ENCODE assay signal across 9 cellular contexts in the genomic region with DNA sequence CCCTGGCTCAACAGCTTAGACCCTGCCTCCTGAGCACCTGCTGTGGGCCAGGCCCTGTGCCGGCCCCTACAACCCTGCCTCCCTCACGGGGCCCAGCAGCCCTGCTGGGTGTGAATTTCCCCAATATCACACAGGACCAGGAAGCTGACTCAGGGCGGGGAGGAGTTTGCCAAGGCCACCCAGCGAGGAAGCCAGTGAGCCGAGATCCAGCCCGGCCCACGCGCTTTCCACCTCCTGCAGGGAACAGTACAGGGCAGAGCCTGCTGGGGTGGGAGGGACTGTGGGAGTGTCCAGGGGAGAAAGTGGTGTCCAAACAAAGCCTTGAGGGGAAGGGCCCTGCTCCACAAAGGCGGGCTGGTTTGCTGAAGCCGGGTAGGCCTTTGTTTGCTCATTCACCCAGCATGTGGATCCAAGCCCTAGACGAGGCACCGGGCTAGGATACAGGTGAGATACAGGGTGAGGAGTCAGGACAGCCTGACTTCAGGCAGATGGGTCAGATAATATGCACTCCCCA. TPM values are rescaled to one million over a fixed set of nuclear protein-coding genes. Genes with fewer than 3 reads are reported as not detected.
A peak's percentile ranks its signal among the peaks of the same experiment; 100 is the strongest.
DNase-seq lines count a peak whose midpoint lies in the region; ATAC-seq, FAIRE-seq and TF ChIP-seq lines count a peak whose summit lies in the region.
"Had no signal": no experiment of that assay in that cellular context is flagged by ENCODE, and none has a peak within 500 bp of the region (broad histone marks: within the 10 kb centered on the region; RNA-seq: fewer than 3 reads in every experiment).

No MANE protein-coding gene starts in this region.

- no peaks in the 10 kb centered on the region for H3K79me2 ChIP-seq in K562 (ENCODE audit: control insufficient read depth, insufficient read depth, low read length)

- H3K4me2 ChIP-seq in K562 (ENCODE audit: insufficient read depth, low read length) = peak overlapping the region; percentile 21; the same call in 1 of the 2 replicates

- H3K27ac Mint-ChIP-seq in stimulated activated effector memory CD8-positive, alpha-beta T cell treated with anti-CD3 and anti-CD28 coated beads, Interleukin-12 subunit alpha, Interleukin-12 subunit beta, amount 100 ng/mL, for 72 hours = no peak overlapping the region

- H3K4me1 Mint-ChIP-seq in stimulated activated effector memory CD8-positive, alpha-beta T cell treated with anti-CD3 and anti-CD28 coated beads, Interleukin-12 subunit alpha, Interleukin-12 subunit beta, amount 100 ng/mL, for 72 hours = no peaks in the 10 kb centered on the region

- peak; percentile 98 for FAIRE-seq in K562 (lab: Jason Lieb, UNC)

- ATAC-seq in K562 = peak; percentile 92
- ATAC-seq in stimulated activated effector memory CD8-positive, alpha-beta T cell treated with anti-CD3 and anti-CD28 coated beads, Interleukin-12 subunit alpha, Interleukin-12 subunit beta, amount 100 ng/mL, for 72 hours = no peak
- no peak for ATAC-seq in HG02884 (IDR thresholded peaks at IDR 0.05; ENCODE audit: unreplicated experiment)

- H4K20me1 ChIP-seq in K562 (replicated peaks; ENCODE audit: control insufficient read depth, insufficient read depth, low read length) = no peaks in the 10 kb centered on the region

- in situ Hi-C loops in K562 (cut with MboI) = no loop called here

- TF ChIP-seq RAD21 in K562 (CRISPR knock-in tag; conservative IDR thresholded peaks at IDR 0.05 in 1 of 2, IDR thresholded peaks at IDR 0.05 in 1 of 2) = no peak

- H3K9ac ChIP-seq in K562 (ENCODE audit: insufficient read depth in 1 of 2, low read depth in 2 of 2, low read length in 2 of 2) (peak overlapping the region; percentile 56 to 91), iPS-20b (ENCODE audit: low read depth, low read length) (peak overlapping the region; percentile 56; the same call in 1 of the 2 replicates)

- H3K9me3 ChIP-seq in MG63 (no peaks in the 10 kb centered on the region), K562 (replicated peaks; ENCODE audit: control insufficient read depth, insufficient read depth, low read depth, low read length) (no peaks in the 10 kb centered on the region), iPS-20b (ENCODE audit: insufficient read depth, low read depth, low read length) (no peaks in the 10 kb centered on the region)

- no peaks in the 10 kb centered on the region for H3K9me3 Mint-ChIP-seq in stimulated activated effector memory CD8-positive, alpha-beta T cell treated with anti-CD3 and anti-CD28 coated beads, Interleukin-12 subunit alpha, Interleukin-12 subunit beta, amount 100 ng/mL, for 72 hours
- H3K9me3 Mint-ChIP-seq: naive B cell had no signal

- 6% methylated on average over 9 of the region's 12 CpGs for WGBS in K562 (ENCODE audit: insufficient coverage, low coverage, missing lambda C conversion rate)

- H3K36me3 Mint-ChIP-seq in stimulated activated effector memory CD8-positive, alpha-beta T cell treated with anti-CD3 and anti-CD28 coated beads, Interleukin-12 subunit alpha, Interleukin-12 subunit beta, amount 100 ng/mL, for 72 hours = no peaks in the 10 kb centered on the region
- H3K36me3 Mint-ChIP-seq: naive B cell had no signal

- no peaks in the 10 kb centered on the region for H3K9me1 ChIP-seq in K562 (ENCODE audit: control insufficient read depth, insufficient read depth, low read length)

- BruUV-seq in K562 (replicated peaks; lab: Mats Ljungman, UMichigan) = no TSS peak

- intact Hi-C loops in K562 (cut with micrococcal nuclease) = no loop called here

- H3K36me3 ChIP-seq in MG63 = no peaks in the 10 kb centered on the region
- H3K36me3 ChIP-seq in K562 (ENCODE audit: control insufficient read depth, insufficient read depth, low read length) = no peaks in the 10 kb centered on the region
- no peaks in the 10 kb centered on the region for H3K36me3 ChIP-seq in iPS-20b (ENCODE audit: insufficient read depth, low read depth, low read length)

- peak overlapping the region; percentile 83 for H2AFZ ChIP-seq in K562 (ENCODE audit: low read depth, low read length)

- POLR2A ChIA-PET in K562 (lab: Yijun Ruan, JAX) = interaction anchor here (0.5 to 1.2 kb wide), 3 partner anchors 24 to 71 kb away, joined by 3 to 4 read pairs (median 4); no protein-coding TSS in a partner anchor

- no peak for TF ChIP-seq CTCF in K562 (IDR thresholded peaks at IDR 0.05 in 2 of 3, conservative IDR thresholded peaks at IDR 0.05 in 1 of 3; ENCODE audit: insufficient read depth in 2 of 3, low read depth in 1 of 3, low read length in 3 of 3)

- peak; percentile 85 for DNase-seq in COLO668 (lab: John Stamatoyannopoulos, UW; ENCODE audit: unreplicated experiment)
- DNase-seq in MG63 = peak; percentile 99
- peak; percentile 83 to 94 (median 85) for DNase-seq in K562 (ENCODE audit: extremely low read depth in 1 of 4, low spot score in 3 of 4)
- DNase-seq in skeletal muscle cell (ENCODE audit: low read depth) = peak; percentile 87
- no peak for DNase-seq in stimulated activated effector memory CD8-positive, alpha-beta T cell treated with anti-CD3 and anti-CD28 coated beads, Interleukin-12 subunit alpha, Interleukin-12 subunit beta, amount 100 ng/mL, for 72 hours (ENCODE audit: low spot score in 2 of 2)
- DNase-seq in NCI-H187 (lab: John Stamatoyannopoulos, UW) = no peak
- DNase-seq: naive B cell had no signal

- CTCF ChIA-PET in K562 (lab: Yijun Ruan, JAX; ENCODE audit: low intra/inter-chr PET ratio) = no interaction called here

- no peak overlapping the region for H3K4me3 Mint-ChIP-seq in stimulated activated effector memory CD8-positive, alpha-beta T cell treated with anti-CD3 and anti-CD28 coated beads, Interleukin-12 subunit alpha, Interleukin-12 subunit beta, amount 100 ng/mL, for 72 hours

- H3K27ac ChIP-seq in K562 (ENCODE audit: extremely low read depth, low read depth, low read length) = peak overlapping the region; percentile 85
- H3K27ac ChIP-seq in iPS-20b (ENCODE audit: low read length) = no peak overlapping the region

- H3K4me3 ChIP-seq in MG63 (no peak overlapping the region), K562 (no peak overlapping the region), iPS-20b (ENCODE audit: low read length) (no peak overlapping the region), skeletal muscle cell (ENCODE audit: low read depth, low read length) (no peak overlapping the region)

- TF ChIP-seq EP300 in K562 (IDR thresholded peaks at IDR 0.05; ENCODE audit: low read length) = no peak

- peak; percentile 55 for TF ChIP-seq POLR2A in K562 (conservative IDR thresholded peaks at IDR 0.05)

- H3K4me1 ChIP-seq in K562 (replicated peaks in 1 of 2; ENCODE audit: control insufficient read depth in 2 of 2, insufficient read depth in 2 of 2, low read length in 2 of 2) (peaks cover 33 to 69% of the 10 kb centered on the region in 2 experiments), iPS-20b (ENCODE audit: insufficient read depth, low read length) (peaks cover 3% of the 10 kb centered on the region)

- no peaks in the 10 kb centered on the region for H3K27me3 ChIP-seq in MG63
- H3K27me3 ChIP-seq in K562 (ENCODE audit: control insufficient read depth in 2 of 2, insufficient read depth in 2 of 2, low read length in 2 of 2) = no peaks in the 10 kb centered on the region
- no peaks in the 10 kb centered on the region for H3K27me3 ChIP-seq in iPS-20b (ENCODE audit: insufficient read depth, low read length)

RNA-seq across cellular contexts. Expression of a gene that starts 26.8 kb away (rescaled TPM):
- 2,271 and 3,763 TPM in 2 replicates for total RNA-seq in MG63 (2014; rRNA removed; shearing (Covaris generic); ENCODE audit: low replicate concordance)
- total RNA-seq in K562 (2011; cell fraction: chromatin; rRNA removed; ENCODE audit: low replicate concordance) = 772 and 1,506 TPM in 2 replicates
- 1,570 and 1,591 TPM in 2 replicates for total RNA-seq in K562 (2011; cell fraction: nucleolus; rRNA removed)
- total RNA-seq in K562 (2011; cell fraction: nucleoplasm; rRNA removed) = 1,390 and 1,690 TPM in 2 replicates
- 2,245 and 2,417 TPM in 2 replicates for total RNA-seq in K562 (2014; rRNA removed)
- total RNA-seq in K562 (2014; rRNA removed; fragmentation: Illumina TruSeq; extraction: Trizol) = 1,384 and 1,624 TPM in 2 replicates
- 1,989 and 2,037 TPM in 2 replicates for total RNA-seq in K562 (2015; rRNA removed; fragmentation: Illumina TruSeq; extraction: Trizol)
- total RNA-seq in K562 (2021) = 1,960 and 1,995 TPM in 2 replicates
- 3,220 and 3,989 TPM in 2 replicates for polyA plus RNA-seq in K562 (2011; rRNA removed)
- 4,199 and 5,450 TPM in 2 replicates for polyA plus RNA-seq in K562 (2011; cell fraction: cytosol; rRNA removed)
- polyA plus RNA-seq in K562 (2011; cell fraction: nucleus; rRNA removed) = 2,091 and 2,598 TPM in 2 replicates
- polyA plus RNA-seq in K562 (2012) = 3,035 and 4,256 TPM in 2 replicates
- polyA plus RNA-seq in K562 (2014; fragmentation: Illumina TruSeq; extraction: Trizol) = 2,565 and 2,747 TPM in 2 replicates
- 1,000 to 10,000 TPM; 3,338 to 4,066 TPM for polyA plus RNA-seq in K562 (2014; fragmentation: Nextera tagmentation; extraction: Ambion mirVana)
- 2,749 and 3,057 TPM in 2 replicates for polyA plus RNA-seq in K562 (2014; rRNA removed)
- polyA minus RNA-seq in K562 (2011; rRNA and poly(A)+ RNA removed) = 1,664 and 1,688 TPM in 2 replicates
- 1,079 and 1,282 TPM in 2 replicates for polyA minus RNA-seq in K562 (2011; cell fraction: cytosol; rRNA and poly(A)+ RNA removed)
- 554 and 1,072 TPM in 2 replicates for polyA minus RNA-seq in K562 (2011; cell fraction: nucleus; rRNA and poly(A)+ RNA removed)

RNA-seq across cellular contexts. Expression of a gene that starts 47.8 kb away (rescaled TPM):
- total RNA-seq in MG63 (2014; rRNA removed; shearing (Covaris generic); ENCODE audit: low replicate concordance) = 0.13 and 0.57 TPM in 2 replicates
- total RNA-seq in K562 (2011; cell fraction: chromatin; rRNA removed; ENCODE audit: low replicate concordance) = 4.7 and 16.7 TPM in 2 replicates
- 12.4 and 26.7 TPM in 2 replicates for total RNA-seq in K562 (2011; cell fraction: nucleolus; rRNA removed)
- total RNA-seq in K562 (2011; cell fraction: nucleoplasm; rRNA removed) = 8.9 and 13.1 TPM in 2 replicates
- total RNA-seq in K562 (2014; rRNA removed) (0.69 and 1.1 TPM in 2 replicates), K562 (2014; rRNA removed; fragmentation: Illumina TruSeq; extraction: Trizol) (0.13 and 0.22 TPM in 2 replicates), K562 (2015; rRNA removed; fragmentation: Illumina TruSeq; extraction: Trizol) (0.11 TPM in 1 of 2 replicates, not detected in the other), K562 (2021) (1.2 and 1.4 TPM in 2 replicates)
- polyA plus RNA-seq in K562 (2011; rRNA removed) (3.6 and 4.0 TPM in 2 replicates), K562 (2014; fragmentation: Illumina TruSeq; extraction: Trizol) (0.40 and 0.89 TPM in 2 replicates), K562 (2014; fragmentation: Nextera tagmentation; extraction: Ambion mirVana) (under 1 TPM; 0.07 to 0.15 TPM), K562 (2014; rRNA removed) (0.50 and 0.56 TPM in 2 replicates)
- polyA plus RNA-seq in K562 (2011; cell fraction: cytosol; rRNA removed) = 4.9 and 8.7 TPM in 2 replicates
- polyA plus RNA-seq in K562 (2011; cell fraction: nucleus; rRNA removed) = 8.4 and 18.7 TPM in 2 replicates
- polyA plus RNA-seq in K562 (2012) = 0.32 and 1.7 TPM in 2 replicates
- polyA minus RNA-seq in K562 (2011; rRNA and poly(A)+ RNA removed) = 3.8 and 6.7 TPM in 2 replicates
- polyA minus RNA-seq in K562 (2011; cell fraction: cytosol; rRNA and poly(A)+ RNA removed) = 7.7 and 8.4 TPM in 2 replicates
- 3.2 and 4.0 TPM in 2 replicates for polyA minus RNA-seq in K562 (2011; cell fraction: nucleus; rRNA and poly(A)+ RNA removed)

RNA-seq across cellular contexts. Expression of a gene that starts 57.2 kb away (rescaled TPM):
- total RNA-seq in MG63 (2014; rRNA removed; shearing (Covaris generic); ENCODE audit: low replicate concordance) = 32.3 and 58.3 TPM in 2 replicates
- 9.8 and 30.7 TPM in 2 replicates for total RNA-seq in K562 (2011; cell fraction: chromatin; rRNA removed; ENCODE audit: low replicate concordance)
- total RNA-seq in K562 (2011; cell fraction: nucleolus; rRNA removed) = 20.4 and 25.8 TPM in 2 replicates
- 17.7 and 21.5 TPM in 2 replicates for total RNA-seq in K562 (2011; cell fraction: nucleoplasm; rRNA removed)
- total RNA-seq in K562 (2014; rRNA removed) = 3.6 and 6.9 TPM in 2 replicates
- total RNA-seq in K562 (2014; rRNA removed; fragmentation: Illumina TruSeq; extraction: Trizol) = 1.4 and 2.1 TPM in 2 replicates
- 3.2 and 3.3 TPM in 2 replicates for total RNA-seq in K562 (2015; rRNA removed; fragmentation: Illumina TruSeq; extraction: Trizol)
- 12.5 and 13.6 TPM in 2 replicates for total RNA-seq in K562 (2021)
- 10.6 and 16.2 TPM in 2 replicates for polyA plus RNA-seq in K562 (2011; rRNA removed)
- polyA plus RNA-seq in K562 (2011; cell fraction: cytosol; rRNA removed) = 20.6 and 62.9 TPM in 2 replicates
- 38.1 and 50.4 TPM in 2 replicates for polyA plus RNA-seq in K562 (2011; cell fraction: nucleus; rRNA removed)
- 11.2 and 11.6 TPM in 2 replicates for polyA plus RNA-seq in K562 (2012)
- 5.5 and 10.0 TPM in 2 replicates for polyA plus RNA-seq in K562 (2014; fragmentation: Illumina TruSeq; extraction: Trizol)
- polyA plus RNA-seq in K562 (2014; fragmentation: Nextera tagmentation; extraction: Ambion mirVana) = 1 to 10 TPM; 1.8 to 2.3 TPM
- 13.7 and 15.9 TPM in 2 replicates for polyA plus RNA-seq in K562 (2014; rRNA removed)
- polyA minus RNA-seq in K562 (2011; rRNA and poly(A)+ RNA removed) = 3.3 and 3.6 TPM in 2 replicates
- polyA minus RNA-seq in K562 (2011; cell fraction: cytosol; rRNA and poly(A)+ RNA removed) = 10.2 and 12.4 TPM in 2 replicates
- 10.4 and 13.6 TPM in 2 replicates for polyA minus RNA-seq in K562 (2011; cell fraction: nucleus; rRNA and poly(A)+ RNA removed)

Comparison
In these comparisons a context has a peak if more than half of its experiments do, and no peak if none do; other contexts are left out.
1. DNase-seq: peak in COLO668 (single experiment), MG63 (single experiment), K562 (4 of 4) and skeletal muscle cell (single experiment); none in stimulated activated effector memory CD8-positive, alpha-beta T cell treated with anti-CD3 and anti-CD28 coated beads, Interleukin-12 subunit alpha, Interleukin-12 subunit beta, amount 100 ng/mL, for 72 hours (0 of 2) and NCI-H187 (0 of 2).